19 cellular contexts compared by ENCODE assay signal in genomic region chr13:49980266-49980665, GRCh38.
"Had no signal": no experiment of that assay in that cellular context is flagged by ENCODE, and none has a peak within 500 bp of the region (broad histone marks: within the 10 kb centered on the region; RNA-seq: fewer than 3 reads in every experiment).

No MANE protein-coding gene starts in this region.

- H3K4me1 ChIP-seq: lower lobe of right lung, neural progenitor cell, tibial artery had no signal

- H3K9me3 ChIP-seq: lower lobe of right lung, pancreas, tibial artery had no signal

- H3K36me3 ChIP-seq: lower lobe of right lung, neural progenitor cell, pancreas, tibial artery had no signal

- H2AFZ ChIP-seq: neural progenitor cell had no signal

- FAIRE-seq: astrocyte, bronchial epithelial cell, pancreas, urothelium cell line had no signal

- H3K4me2 ChIP-seq: neural progenitor cell had no signal

- H3K27ac ChIP-seq: lower lobe of right lung, neural progenitor cell, pancreas, tibial artery had no signal

- H3K27me3 ChIP-seq: neural progenitor cell, pancreas, tibial artery had no signal

- H3K9ac ChIP-seq: neural progenitor cell had no signal

- H3K4me3 ChIP-seq: lower lobe of right lung, neural progenitor cell, pancreas, tibial artery had no signal

- DNase-seq: activated CD4-positive, alpha-beta T cell treated with anti-CD3 and anti-CD28 coated beads for 36 hours; activated CD8-positive, alpha-beta T cell treated with anti-CD3 and anti-CD28 coated beads for 36 hours; activated effector memory CD4-positive, alpha-beta T cell treated with Interleukin-2 at 50 U/mL for 16 hours; activated naive CD4-positive, alpha-beta T cell treated with anti-CD3 and anti-CD28 coated beads, Interleukin-2, amount 50 U/mL, for 16 hours; activated T-cell treated with anti-CD3 and anti-CD28 coated beads, Interleukin-2, amount 50 U/mL, for 4 hours; effector memory CD4-positive, alpha-beta T cell; foreskin melanocyte; kidney glomerular epithelial cell; lower lobe of right lung; midbrain; pancreas; retina; stimulated activated CD4-positive, alpha-beta T cell treated with anti-CD3 and anti-CD28 coated beads, Interleukin-2, amount 100 ng/mL, for 48 hours; stimulated activated naive B cell treated with anti-CD40 and anti-IgM and Interleukin-4, amounts not matched to agents 10 μg/mL and 1 μg/mL and 100 μg/mL, for 72 hours; tibial artery had no signal
